In the genomic region with DNA sequence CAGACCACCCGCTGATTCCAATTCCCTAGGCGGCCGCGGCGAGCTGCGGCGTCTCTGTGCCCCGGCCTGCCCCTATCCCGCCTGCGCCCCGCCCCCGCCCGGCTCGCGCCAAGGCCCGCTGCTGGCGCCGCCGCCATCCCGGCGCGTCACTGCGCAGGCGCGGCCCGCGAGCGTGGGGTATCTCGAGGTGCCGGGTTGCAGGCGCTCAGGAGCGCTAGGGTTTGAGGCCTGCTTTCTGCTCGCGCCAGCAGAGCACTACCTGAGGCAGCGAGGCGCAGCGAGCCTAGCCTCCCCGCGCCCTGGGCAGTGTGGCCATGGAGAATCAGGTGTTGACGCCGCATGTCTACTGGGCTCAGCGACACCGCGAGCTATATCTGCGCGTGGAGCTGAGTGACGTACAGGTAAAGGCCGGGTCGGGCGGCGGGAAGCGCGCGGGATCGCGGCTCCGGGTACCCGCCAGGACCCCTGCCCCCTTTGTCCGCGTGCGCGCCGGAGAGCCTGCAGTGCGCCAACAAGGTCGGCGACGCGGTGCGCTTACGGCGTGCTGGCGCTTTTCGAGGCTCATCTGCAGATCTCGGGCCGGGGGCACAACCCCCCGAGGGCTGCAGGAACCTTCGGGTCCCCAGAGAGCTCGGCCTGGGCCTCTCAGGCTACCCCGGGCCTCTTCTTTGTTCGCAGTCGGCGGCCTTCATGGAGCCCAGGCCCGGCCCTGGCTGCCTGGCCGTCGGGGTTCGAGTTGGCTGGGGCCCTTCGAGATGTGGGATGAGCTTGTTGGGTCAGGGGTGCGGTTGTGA, we compare ENCODE assay signal across 8 cellular contexts. TPM values are rescaled to one million over a fixed set of nuclear protein-coding genes. Genes with fewer than 3 reads are reported as not detected.
A peak's percentile ranks its signal among the peaks of the same experiment; 100 is the strongest.
DNase-seq lines count a peak whose midpoint lies in the region; ATAC-seq and TF ChIP-seq lines count a peak whose summit lies in the region.

Gene HACD3 (plus strand): TSS at position 146 of the 794 bp plus-strand sequence. CDS start 169 bp downstream, at position 315.

- peak within 1 kb of the TSS; percentile 44 to 55 for H3K27ac ChIP-seq in ascending aorta
- peak within 1 kb of the TSS in 1 of 2 donors; percentile 37 for H3K27ac ChIP-seq in aorta (ENCODE audit: low read depth in 1 of 2, low read length in 2 of 2)

- DNase-seq in GM13977 (ENCODE audit: low spot score) (peak; percentile 96), NCI-H1930 (lab: John Stamatoyannopoulos, UW) (peak; percentile 63 to 78), T-helper 22 cell (ENCODE audit: low read depth) (peak; percentile 79), ascending aorta (ENCODE audit: low spot score in 2 of 2) (peak; percentile 26 to 91), hepatic stellate cell (ENCODE audit: low spot score) (peak; percentile 93), renal cortical epithelial cell (ENCODE audit: low read depth) (peak; percentile 44), aorta (peak; percentile 90 to 95)

- H3K9me3 ChIP-seq in ascending aorta = no peaks in the 10 kb centered on the region
- no peaks in the 10 kb centered on the region for H3K9me3 ChIP-seq in aorta (ENCODE audit: control insufficient read depth, low read length)

- in situ Hi-C loops in GM13977 (cut with MboI; ENCODE audit: low pct_unique_long_range_greater_than_20kb, low sequenced_read_pairs, unreplicated experiment) = no loop called here

- TF ChIP-seq CTCF in GM13977 (IDR thresholded peaks at IDR 0.05; ENCODE audit: extremely low read depth, insufficient read depth, missing control alignments) (no peak), ascending aorta (IDR thresholded peaks at IDR 0.05) (no peak)

- peak; percentile 68 for ATAC-seq in HG02852 (IDR thresholded peaks at IDR 0.05; ENCODE audit: unreplicated experiment)
- ATAC-seq in aorta (ENCODE audit: low FRiP score) = peak; percentile 97

- no peaks in the 10 kb centered on the region for H3K36me3 ChIP-seq in ascending aorta
- H3K36me3 ChIP-seq in aorta (ENCODE audit: control insufficient read depth in 1 of 2, insufficient read depth in 2 of 2, low read length in 1 of 2) = no peaks in the 10 kb centered on the region

- no peaks in the 10 kb centered on the region for H3K27me3 ChIP-seq in ascending aorta
- H3K27me3 ChIP-seq in aorta (ENCODE audit: control insufficient read depth in 1 of 2, insufficient read depth in 2 of 2, low read length in 1 of 2) = no peaks in the 10 kb centered on the region

- 0% methylated on average over 82 to 88 of the region's 88 CpGs for WGBS in aorta, 2 donors

- peak within 1 kb of the TSS; percentile 85 to 96 for H3K4me3 ChIP-seq in ascending aorta
- peak within 1 kb of the TSS; percentile 66 to 80 for H3K4me3 ChIP-seq in aorta (ENCODE audit: low read length in 2 of 2)

- intact Hi-C loops in ascending aorta (cut with DNase I) = loop anchor here (2.0 to 5.0 kb wide), 2 partner anchors 14 to 82 kb away; partner anchors contain the start of genes DPP8 and INTS14
- intact Hi-C loops in aorta (cut with DNase I) = no loop called here

- H3K4me1 ChIP-seq in ascending aorta (peaks cover 0 to 12% of the 10 kb centered on the region in 2 donors), aorta (ENCODE audit: control insufficient read depth in 1 of 2, insufficient read depth in 2 of 2, low read length in 2 of 2) (no peaks in the 10 kb centered on the region)

RNA-seq across cellular contexts. Expression of gene HACD3, which starts in this region (rescaled TPM):
- 46.2 TPM for total RNA-seq in ascending aorta
- 212 and 245 TPM in 2 replicates for total RNA-seq in renal cortical epithelial cell
- total RNA-seq in aorta = 10 to 100 TPM; 16.1 to 34.2 TPM
- polyA plus RNA-seq in aorta = 10 to 100 TPM in 1 of 2 donors, 1 to 10 TPM in 1; 9.6 to 14.6 TPM

Comparison
In these comparisons a context has a peak if more than half of its experiments do, and no peak if none do; other contexts are left out.
1. DNase-seq: peak in every context shown above with its lines; median percentile 96 in GM13977; 93 in hepatic stellate cell; 92 in aorta; 79 in T-helper 22 cell; 70 in NCI-H1930; 58 in ascending aorta; 44 in renal cortical epithelial cell.